In genomic region chr10:63698815-63699205, GRCh38 we compare ENCODE assay signal across 9 cellular contexts.
DNase-seq lines count a peak whose midpoint lies in the region; ATAC-seq, FAIRE-seq and TF ChIP-seq lines count a peak whose summit lies in the region.
"Had no signal": no experiment of that assay in that cellular context is flagged by ENCODE, and none has a peak within 500 bp of the region (broad histone marks: within the 10 kb centered on the region; RNA-seq: fewer than 3 reads in every experiment).

No MANE protein-coding gene starts in this region.

- H4K8ac ChIP-seq in IMR-90 (ENCODE audit: low read depth in 2 of 2, low read length in 2 of 2), result peak overlapping the region in 1 of 2 experiments; percentile 74; a peak in 1 of 4 replicates

- no peak overlapping the region; the same call in 1 of the 2 replicates for H2AK5ac ChIP-seq in IMR-90 (ENCODE audit: low read depth, low read length)

- no peaks in the 10 kb centered on the region for H3K79me2 ChIP-seq in K562 (ENCODE audit: control insufficient read depth, insufficient read depth, low read length)

- no peaks in the 10 kb centered on the region for H3K79me1 ChIP-seq in IMR-90 (ENCODE audit: low read depth in 1 of 2, low read length in 2 of 2)

- no peak overlapping the region; the same call in 1 of the 2 replicates for H4K5ac ChIP-seq in IMR-90 (ENCODE audit: low read depth, low read length)

- TF ChIP-seq EP300 in K562 (IDR thresholded peaks at IDR 0.05; ENCODE audit: low read length), result no peak

- H3K9ac ChIP-seq in IMR-90 (ENCODE audit: low read depth, low read length), result no peak overlapping the region
- H3K9ac ChIP-seq in K562 (ENCODE audit: insufficient read depth in 1 of 2, low read depth in 2 of 2, low read length in 2 of 2), result no peak overlapping the region

- 0 out of 2 replicates have a peak overlapping the region, but pooled peaks have one; percentile 37 for H4K91ac ChIP-seq in IMR-90 (ENCODE audit: insufficient read depth, low read depth, low read length)

- TF ChIP-seq POLR2A in IMR-90 (IDR thresholded peaks at IDR 0.05; ENCODE audit: low read depth, low read length) (no peak), K562 (conservative IDR thresholded peaks at IDR 0.05) (no peak), uterus (IDR thresholded peaks at IDR 0.05) (no peak)

- no peak overlapping the region for H2AFZ ChIP-seq in IMR-90 (replicated peaks; ENCODE audit: low read length, poor library complexity)
- no peak overlapping the region for H2AFZ ChIP-seq in K562 (ENCODE audit: low read depth, low read length)

- WGBS in IMR-90 (ENCODE audit: extremely low coverage in 2 of 2, insufficient read length in 1 of 2), 2 experiments, result no CpG with 5 or more reads among the region's 2 CpGs
- 0% methylated on average over 2 of the region's 2 CpGs for WGBS in K562 (ENCODE audit: insufficient coverage, low coverage, missing lambda C conversion rate)

- H4K20me1 ChIP-seq in IMR-90 (ENCODE audit: insufficient read depth, low read length) (no peaks in the 10 kb centered on the region), K562 (replicated peaks; ENCODE audit: control insufficient read depth, insufficient read depth, low read length) (no peaks in the 10 kb centered on the region)

- DNase-seq in IMR-90 (no peak), K562 (ENCODE audit: extremely low read depth in 1 of 4, low spot score in 3 of 4) (no peak), lower lobe of right lung (no peak), uterus (no peak), AG08396 (ENCODE audit: low spot score) (no peak)
- no peak for DNase-seq in activated T-cell treated with anti-CD3 and anti-CD28 coated beads, Interleukin-2, amount 50 U/mL, for 4 hours
- DNase-seq in activated T-helper 1 cell treated with anti-CD3 and anti-CD28 coated beads, Interleukin-12 subunit alpha, Interleukin-12 subunit beta, Interleukin-2, Interleukin-4 antibody, amounts not matched to agents 30 ng/mL and 10 ng/mL and 1 ng/mL, durations not matched to agents 14 hours and 24 hours and 36 hours (ENCODE audit: low spot score), result no peak
- DNase-seq: effector memory CD8-positive, alpha-beta T cell; GOT3 had no signal

- POLR2A ChIA-PET in IMR-90 (lab: Charles Lee; ENCODE audit: unreplicated experiment), result no interaction called here
- POLR2A ChIA-PET in K562 (lab: Yijun Ruan, JAX), result no interaction called here

- peak overlapping the region; percentile 71; the same call in 1 of the 2 replicates for H2BK120ac ChIP-seq in IMR-90 (ENCODE audit: low read depth, low read length)

- H3K9me3 Mint-ChIP-seq in activated T-cell treated with anti-CD3 and anti-CD28 coated beads, Interleukin-2, amount 50 U/mL, for 4 hours, result peaks cover 10% of the 10 kb centered on the region
- H3K9me3 Mint-ChIP-seq in activated T-helper 1 cell treated with anti-CD3 and anti-CD28 coated beads, Interleukin-12 subunit alpha, Interleukin-12 subunit beta, Interleukin-2, Interleukin-4 antibody, amounts not matched to agents 30 ng/mL and 10 ng/mL and 1 ng/mL, durations not matched to agents 14 hours and 24 hours and 36 hours, result no peaks in the 10 kb centered on the region

- TF ChIP-seq RAD21 in IMR-90 (IDR thresholded peaks at IDR 0.05; ENCODE audit: low read length) (no peak), K562 (CRISPR knock-in tag; conservative IDR thresholded peaks at IDR 0.05 in 1 of 2, IDR thresholded peaks at IDR 0.05 in 1 of 2) (no peak)

- peak overlapping the region; percentile 41; the same call in 1 of the 2 replicates for H3K4ac ChIP-seq in IMR-90 (ENCODE audit: low read depth, low read length)

- H3K4me1 Mint-ChIP-seq in activated T-cell treated with anti-CD3 and anti-CD28 coated beads, Interleukin-2, amount 50 U/mL, for 4 hours (ENCODE audit: low read depth), result peaks cover 10% of the 10 kb centered on the region
- peaks cover 6% of the 10 kb centered on the region for H3K4me1 Mint-ChIP-seq in activated T-helper 1 cell treated with anti-CD3 and anti-CD28 coated beads, Interleukin-12 subunit alpha, Interleukin-12 subunit beta, Interleukin-2, Interleukin-4 antibody, amounts not matched to agents 30 ng/mL and 10 ng/mL and 1 ng/mL, durations not matched to agents 14 hours and 24 hours and 36 hours (ENCODE audit: low read depth)

- H3K4me2 ChIP-seq in IMR-90 (ENCODE audit: low read depth, low read length) (no peak overlapping the region), K562 (ENCODE audit: insufficient read depth, low read length) (no peak overlapping the region)

- peaks cover 7% of the 10 kb centered on the region for H3K9me1 ChIP-seq in IMR-90 (ENCODE audit: insufficient read depth, low read length)
- H3K9me1 ChIP-seq in K562 (ENCODE audit: control insufficient read depth, insufficient read depth, low read length), result no peaks in the 10 kb centered on the region

- H3K36me3 ChIP-seq in IMR-90 (ENCODE audit: control insufficient read depth, insufficient read depth, low read length) (no peaks in the 10 kb centered on the region), K562 (ENCODE audit: control insufficient read depth, insufficient read depth, low read length) (no peaks in the 10 kb centered on the region), lower lobe of right lung (no peaks in the 10 kb centered on the region), uterus (no peaks in the 10 kb centered on the region)

- in situ Hi-C loops in IMR-90 (cut with MboI; ENCODE audit: low sequenced_read_pairs) (no loop called here), K562 (cut with MboI) (no loop called here)

- no peak overlapping the region for H3K4me3 ChIP-seq in IMR-90 (ENCODE audit: insufficient read depth, low read depth, low read length)
- H3K4me3 ChIP-seq in K562, result no peak overlapping the region
- no peak overlapping the region for H3K4me3 ChIP-seq in lower lobe of right lung
- no peak overlapping the region for H3K4me3 ChIP-seq in uterus

- no peak overlapping the region for H3K4me3 Mint-ChIP-seq in activated T-cell treated with anti-CD3 and anti-CD28 coated beads, Interleukin-2, amount 50 U/mL, for 4 hours
- H3K4me3 Mint-ChIP-seq in activated T-helper 1 cell treated with anti-CD3 and anti-CD28 coated beads, Interleukin-12 subunit alpha, Interleukin-12 subunit beta, Interleukin-2, Interleukin-4 antibody, amounts not matched to agents 30 ng/mL and 10 ng/mL and 1 ng/mL, durations not matched to agents 14 hours and 24 hours and 36 hours, result no peak overlapping the region
- H3K4me3 Mint-ChIP-seq: effector memory CD8-positive, alpha-beta T cell had no signal

- no TSS peak for BruUV-seq in IMR-90 (replicated peaks; lab: Mats Ljungman, UMichigan)
- no TSS peak for BruUV-seq in K562 (replicated peaks; lab: Mats Ljungman, UMichigan)

- ATAC-seq in IMR-90 (ENCODE audit: low read depth), result no peak
- peak; percentile 55; the same call in 1 of the 3 replicates for ATAC-seq in K562
- no peak for ATAC-seq in lower lobe of right lung
- ATAC-seq in activated T-cell treated with anti-CD3 and anti-CD28 coated beads, Interleukin-2, amount 50 U/mL, for 4 hours, result no peak
- ATAC-seq: effector memory CD8-positive, alpha-beta T cell had no signal

- H3K36me3 Mint-ChIP-seq in activated T-cell treated with anti-CD3 and anti-CD28 coated beads, Interleukin-2, amount 50 U/mL, for 4 hours (ENCODE audit: insufficient read depth), result no peaks in the 10 kb centered on the region
- no peaks in the 10 kb centered on the region for H3K36me3 Mint-ChIP-seq in activated T-helper 1 cell treated with anti-CD3 and anti-CD28 coated beads, Interleukin-12 subunit alpha, Interleukin-12 subunit beta, Interleukin-2, Interleukin-4 antibody, amounts not matched to agents 30 ng/mL and 10 ng/mL and 1 ng/mL, durations not matched to agents 14 hours and 24 hours and 36 hours (ENCODE audit: low read depth)

- H3K27me3 Mint-ChIP-seq in activated T-cell treated with anti-CD3 and anti-CD28 coated beads, Interleukin-2, amount 50 U/mL, for 4 hours (ENCODE audit: low read depth), result no peaks in the 10 kb centered on the region
- no peaks in the 10 kb centered on the region for H3K27me3 Mint-ChIP-seq in activated T-helper 1 cell treated with anti-CD3 and anti-CD28 coated beads, Interleukin-12 subunit alpha, Interleukin-12 subunit beta, Interleukin-2, Interleukin-4 antibody, amounts not matched to agents 30 ng/mL and 10 ng/mL and 1 ng/mL, durations not matched to agents 14 hours and 24 hours and 36 hours (ENCODE audit: insufficient read depth)
- H3K27me3 Mint-ChIP-seq: effector memory CD8-positive, alpha-beta T cell had no signal

- H2BK15ac ChIP-seq in IMR-90 (ENCODE audit: low read depth, low read length), result peak overlapping the region; percentile 88; the same call in 1 of the 3 replicates

- H3K27ac Mint-ChIP-seq in activated T-helper 1 cell treated with anti-CD3 and anti-CD28 coated beads, Interleukin-12 subunit alpha, Interleukin-12 subunit beta, Interleukin-2, Interleukin-4 antibody, amounts not matched to agents 30 ng/mL and 10 ng/mL and 1 ng/mL, durations not matched to agents 14 hours and 24 hours and 36 hours, result no peak overlapping the region
- H3K27ac Mint-ChIP-seq: effector memory CD8-positive, alpha-beta T cell had no signal

- H3K27me3 ChIP-seq in IMR-90 (ENCODE audit: control insufficient read depth, insufficient read depth, low read length), result no peaks in the 10 kb centered on the region
- H3K27me3 ChIP-seq in K562 (ENCODE audit: control insufficient read depth in 2 of 2, insufficient read depth in 2 of 2, low read length in 2 of 2), result peaks cover 7 to 13% of the 10 kb centered on the region in 2 experiments; a peak in 4 of 5 replicates
- no peaks in the 10 kb centered on the region for H3K27me3 ChIP-seq in lower lobe of right lung (ENCODE audit: low read depth)
- H3K27me3 ChIP-seq in uterus, result no peaks in the 10 kb centered on the region

- H3K18ac ChIP-seq in IMR-90 (ENCODE audit: low read depth, low read length), result peak overlapping the region; percentile 67; the same call in 1 of the 2 replicates

- H3K4me1 ChIP-seq in IMR-90 (ENCODE audit: control insufficient read depth, insufficient read depth, low read length), result peaks cover 6% of the 10 kb centered on the region
- no peaks in the 10 kb centered on the region; a peak in 2 of 5 replicates for H3K4me1 ChIP-seq in K562 (replicated peaks in 1 of 2; ENCODE audit: control insufficient read depth in 2 of 2, insufficient read depth in 2 of 2, low read length in 2 of 2)
- peaks cover 47% of the 10 kb centered on the region for H3K4me1 ChIP-seq in lower lobe of right lung
- peaks cover 6 to 13% of the 10 kb centered on the region in 2 donors for H3K4me1 ChIP-seq in uterus

- H3K14ac ChIP-seq in IMR-90 (replicated peaks; ENCODE audit: low read depth, low read length), result peak overlapping the region; percentile 54; the same call in 1 of the 2 replicates

- H2BK20ac ChIP-seq in IMR-90 (ENCODE audit: low read depth, low read length), result peak overlapping the region; percentile 64; the same call in 1 of the 2 replicates

- no peak overlapping the region for H3K23ac ChIP-seq in IMR-90 (ENCODE audit: low read depth, low read length)

- H3K56ac ChIP-seq in IMR-90 (ENCODE audit: extremely low read depth, insufficient read depth, low read length), result no peak overlapping the region

- no peak for FAIRE-seq in K562 (lab: Jason Lieb, UNC)

- no peak overlapping the region for H2AK9ac ChIP-seq in IMR-90 (replicated peaks; ENCODE audit: low read depth, low read length, poor library complexity)

- CTCF ChIA-PET in IMR-90 (lab: Yijun Ruan, JAX), result interaction anchor here (0.6 kb wide), 1 partner anchor 37 kb away, joined by 3 read pairs; no protein-coding TSS in a partner anchor
- CTCF ChIA-PET in K562 (lab: Yijun Ruan, JAX; ENCODE audit: low intra/inter-chr PET ratio), result no interaction called here

- no peak overlapping the region for H2BK5ac ChIP-seq in IMR-90 (ENCODE audit: low read depth, low read length, poor library complexity, severe bottlenecking)

- intact Hi-C loops in IMR-90 (cut with micrococcal nuclease) (no loop called here), K562 (cut with micrococcal nuclease) (no loop called here), lower lobe of right lung (cut with DNase I) (no loop called here), uterus (cut with DNase I; ENCODE audit: low total_unique reads) (no loop called here)
- intact Hi-C loops in activated T-helper 1 cell treated with anti-CD3 and anti-CD28 coated beads, Interleukin-12 subunit alpha, Interleukin-12 subunit beta, Interleukin-2, Interleukin-4 antibody, amounts not matched to agents 30 ng/mL and 10 ng/mL and 1 ng/mL, durations not matched to agents 14 hours and 24 hours and 36 hours (cut with micrococcal nuclease), result no loop called here

- TF ChIP-seq CTCF in IMR-90 (conservative IDR thresholded peaks at IDR 0.05; ENCODE audit: low read depth, low read length), result no peak
- no peak for TF ChIP-seq CTCF in K562 (IDR thresholded peaks at IDR 0.05 in 2 of 3, conservative IDR thresholded peaks at IDR 0.05 in 1 of 3; ENCODE audit: insufficient read depth in 2 of 3, low read depth in 1 of 3, low read length in 3 of 3)
- no peak for TF ChIP-seq CTCF in lower lobe of right lung (IDR thresholded peaks at IDR 0.05)
- no peak for TF ChIP-seq CTCF in uterus (IDR thresholded peaks at IDR 0.05)

- H3K27ac ChIP-seq in IMR-90 (ENCODE audit: insufficient read depth, low read length) (no peak overlapping the region), K562 (ENCODE audit: extremely low read depth, low read depth, low read length) (no peak overlapping the region), lower lobe of right lung (peak overlapping the region; percentile 4), uterus (peak overlapping the region; percentile 85 to 89)

- dilution Hi-C loops in IMR-90 (cut with HindIII; ENCODE audit: low sequenced_read_pairs, unreplicated experiment), result no loop called here

- H3K9me3 ChIP-seq in IMR-90 (ENCODE audit: control insufficient read depth, insufficient read depth, low read length), result no peaks in the 10 kb centered on the region
- H3K9me3 ChIP-seq in K562 (replicated peaks; ENCODE audit: control insufficient read depth, insufficient read depth, low read depth, low read length), result no peaks in the 10 kb centered on the region
- H3K9me3 ChIP-seq in lower lobe of right lung, result no peaks in the 10 kb centered on the region
- H3K9me3 ChIP-seq in uterus, result no peaks in the 10 kb centered on the region

Comparison
In these comparisons a context has a peak if more than half of its experiments do, and no peak if none do; other contexts are left out.
1. H3K27ac ChIP-seq: peak in lower lobe of right lung (single experiment) and uterus (2 of 2); none in IMR-90 (single experiment) and K562 (single experiment).